Comparison of ENCODE assay signal across 8 cellular contexts in genomic region chr5:173963867-173964429, GRCh38. TPM values are rescaled to one million over a fixed set of nuclear protein-coding genes. Genes with fewer than 3 reads are reported as not detected.
DNase-seq lines count a peak whose midpoint lies in the region; ATAC-seq and TF ChIP-seq lines count a peak whose summit lies in the region.

No MANE protein-coding gene starts in this region.

- H3K27ac ChIP-seq in colonic mucosa: no peak overlapping the region
- peak overlapping the region; percentile 26 for H3K27ac ChIP-seq in neural progenitor cell

- H3K4me3 Mint-ChIP-seq in neural progenitor cell: peak overlapping the region; percentile 74
- no peak overlapping the region for H3K4me3 Mint-ChIP-seq in effector memory CD8-positive, alpha-beta T cell

- H3K36me3 ChIP-seq in colonic mucosa (no peaks in the 10 kb centered on the region), neural progenitor cell (no peaks in the 10 kb centered on the region)

- H3K27me3 ChIP-seq in colonic mucosa: no peaks in the 10 kb centered on the region
- no peaks in the 10 kb centered on the region for H3K27me3 ChIP-seq in neural progenitor cell

- peaks cover 13% of the 10 kb centered on the region for H3F3A ChIP-seq in neural progenitor cell (ENCODE audit: low read depth)

- ATAC-seq in effector memory CD8-positive, alpha-beta T cell (replicated peaks): no peak
- ATAC-seq in HG02759 (IDR thresholded peaks at IDR 0.05; ENCODE audit: unreplicated experiment) (no peak), sciatic nerve (no peak), GM21515 (IDR thresholded peaks at IDR 0.05; ENCODE audit: unreplicated experiment) (no peak)

- DNase-seq in DMS79 (lab: John Stamatoyannopoulos, UW) (peak; percentile 78), NCI-H2196 (lab: John Stamatoyannopoulos, UW; ENCODE audit: unreplicated experiment) (peak; percentile 72), colonic mucosa (peak; percentile 49), neural progenitor cell (ENCODE audit: low spot score) (peak; percentile 69), sciatic nerve (ENCODE audit: low spot score) (no peak)
- DNase-seq in effector memory CD8-positive, alpha-beta T cell: no peak

- intact Hi-C loops in colonic mucosa (cut with DNase I) (loop anchor here (5.0 kb wide), 1 partner anchor 72 kb away; no protein-coding TSS in a partner anchor), sciatic nerve (cut with DNase I) (no loop called here)

- H3K4me3 ChIP-seq in colonic mucosa: peak overlapping the region; percentile 3
- peak overlapping the region; percentile 40 for H3K4me3 ChIP-seq in neural progenitor cell

- H2AFZ ChIP-seq in neural progenitor cell (replicated peaks): peak overlapping the region; percentile 76

- peaks cover 45% of the 10 kb centered on the region for H3K4me1 Mint-ChIP-seq in neural progenitor cell
- H3K4me1 Mint-ChIP-seq in effector memory CD8-positive, alpha-beta T cell (ENCODE audit: low read depth in 2 of 2): peaks cover 0 to 5% of the 10 kb centered on the region in 2 donors

- peak overlapping the region; percentile 66 for H3K4me2 ChIP-seq in neural progenitor cell

- peak overlapping the region; percentile 95 for H3K27ac Mint-ChIP-seq in neural progenitor cell
- no peak overlapping the region for H3K27ac Mint-ChIP-seq in effector memory CD8-positive, alpha-beta T cell

- no peaks in the 10 kb centered on the region for H3K9me3 Mint-ChIP-seq in neural progenitor cell
- no peaks in the 10 kb centered on the region for H3K9me3 Mint-ChIP-seq in effector memory CD8-positive, alpha-beta T cell

- no peaks in the 10 kb centered on the region for H3K36me3 Mint-ChIP-seq in neural progenitor cell
- peaks cover 4% of the 10 kb centered on the region for H3K36me3 Mint-ChIP-seq in effector memory CD8-positive, alpha-beta T cell (ENCODE audit: insufficient read depth)

- no peaks in the 10 kb centered on the region for H4K20me1 ChIP-seq in neural progenitor cell (ENCODE audit: low read depth)

- H3K9me3 ChIP-seq in colonic mucosa (no peaks in the 10 kb centered on the region), neural progenitor cell (ENCODE audit: low read depth) (no peaks in the 10 kb centered on the region)

- peaks cover 5% of the 10 kb centered on the region for H3K27me3 Mint-ChIP-seq in neural progenitor cell (ENCODE audit: insufficient read depth, low read depth)
- H3K27me3 Mint-ChIP-seq in effector memory CD8-positive, alpha-beta T cell: peaks cover 0 to 3% of the 10 kb centered on the region in 2 donors

- TF ChIP-seq CTCF in colonic mucosa (IDR thresholded peaks at IDR 0.05) (no peak), neural progenitor cell (IDR thresholded peaks at IDR 0.05) (no peak)

- H3K9ac ChIP-seq in colonic mucosa (ENCODE audit: low read depth in 2 of 2, low read length in 2 of 2) (no peak overlapping the region), neural progenitor cell (no peak overlapping the region)

- H3K4me1 ChIP-seq in colonic mucosa (no peaks in the 10 kb centered on the region), neural progenitor cell (peaks cover 31% of the 10 kb centered on the region)

- no peaks in the 10 kb centered on the region for H3K79me2 ChIP-seq in neural progenitor cell (ENCODE audit: low read depth)

RNA-seq across cellular contexts. Expression of gene C5orf47, which starts 25.0 kb away (rescaled TPM):
- total RNA-seq in colonic mucosa: not detected
- total RNA-seq in neural progenitor cell (ENCODE audit: low replicate concordance): 0.69 and 0.90 TPM in 2 replicates
- total RNA-seq in sciatic nerve: not detected

Comparison
In these comparisons a context has a peak if more than half of its experiments do, and no peak if none do; other contexts are left out.
1. DNase-seq: peak in DMS79 (single experiment), NCI-H2196 (single experiment), colonic mucosa (single experiment) and neural progenitor cell (single experiment); none in effector memory CD8-positive, alpha-beta T cell (0 of 3) and sciatic nerve (single experiment).